9 cellular contexts compared by ENCODE assay signal in genomic region chr6:142300758-142301251, GRCh38. TPM values are rescaled to one million over a fixed set of nuclear protein-coding genes. Genes with fewer than 3 reads are reported as not detected.
DNase-seq lines count a peak whose midpoint lies in the region; ATAC-seq and TF ChIP-seq lines count a peak whose summit lies in the region.
"Had no signal": no experiment of that assay in that cellular context is flagged by ENCODE, and none has a peak within 500 bp of the region (broad histone marks: within the 10 kb centered on the region; RNA-seq: fewer than 3 reads in every experiment).

No MANE protein-coding gene starts in this region.

- dilution Hi-C loops in IMR-90 (cut with HindIII; ENCODE audit: low sequenced_read_pairs, unreplicated experiment) (no loop called here), mammary epithelial cell (cut with HindIII; ENCODE audit: low sequenced_read_pairs) (no loop called here)

- ATAC-seq in IMR-90 (ENCODE audit: low read depth) (peak; percentile 9), lung (ENCODE audit: insufficient read depth, low FRiP score) (peak; percentile 29), HG03439 (IDR thresholded peaks at IDR 0.05; ENCODE audit: unreplicated experiment) (no peak)

- peak overlapping the region; percentile 70 for H2BK5ac ChIP-seq in IMR-90 (ENCODE audit: low read depth, low read length, poor library complexity, severe bottlenecking)

- H3K4me1 ChIP-seq in A673 (ENCODE audit: insufficient read depth, low read length, poor library complexity, severe bottlenecking) (no peaks in the 10 kb centered on the region), IMR-90 (ENCODE audit: control insufficient read depth, insufficient read depth, low read length) (peaks cover 3% of the 10 kb centered on the region; the same call in 1 of the 2 replicates), mammary epithelial cell (ENCODE audit: insufficient read depth, low read length) (peaks cover 43% of the 10 kb centered on the region), lung (ENCODE audit: control insufficient read depth in 2 of 2, insufficient read depth in 2 of 2, low read length in 2 of 2) (no peaks in the 10 kb centered on the region), MM.1S (ENCODE audit: low read length) (no peaks in the 10 kb centered on the region)

- H4K8ac ChIP-seq in IMR-90 (ENCODE audit: low read depth in 2 of 2, low read length in 2 of 2): peak overlapping the region; percentile 26 to 61; a peak in 2 of 4 replicates

- CTCF ChIA-PET in A673 (lab: Charles Lee): interaction anchor here (1.2 kb wide), 1 partner anchor 174 kb away, joined by 4 read pairs; no protein-coding TSS in a partner anchor
- CTCF ChIA-PET in IMR-90 (lab: Yijun Ruan, JAX): interaction anchor here (0.8 kb wide), 1 partner anchor 86 kb away, joined by 4 read pairs; no protein-coding TSS in a partner anchor
- CTCF ChIA-PET in mammary epithelial cell (lab: Charles Lee; ENCODE audit: low non-redundant PET): interaction anchor here (0.8 kb wide), 1 partner anchor 16 kb away, joined by 3 read pairs; no protein-coding TSS in a partner anchor

- peaks cover 11 to 18% of the 10 kb centered on the region in 2 experiments; a peak in 3 of 4 replicates for H3K79me1 ChIP-seq in IMR-90 (ENCODE audit: low read depth in 1 of 2, low read length in 2 of 2)

- H3K4me2 ChIP-seq in IMR-90 (ENCODE audit: low read depth, low read length) (peak overlapping the region; percentile 70), mammary epithelial cell (ENCODE audit: insufficient read depth, low read depth, low read length) (peak overlapping the region; percentile 90), MM.1S (ENCODE audit: low read depth, low read length) (no peak overlapping the region)

- BruUV-seq in A673 (replicated peaks; lab: Mats Ljungman, UMichigan) (no TSS peak), IMR-90 (replicated peaks; lab: Mats Ljungman, UMichigan) (no TSS peak), mammary epithelial cell (replicated peaks; lab: Mats Ljungman, UMichigan) (no TSS peak)

- no peaks in the 10 kb centered on the region for H3F3A ChIP-seq in MM.1S (ENCODE audit: insufficient read depth, low read length)

- H3K36me3 ChIP-seq in A673 (ENCODE audit: insufficient read depth, low read length, poor library complexity, severe bottlenecking): no peaks in the 10 kb centered on the region
- no peaks in the 10 kb centered on the region for H3K36me3 ChIP-seq in IMR-90 (ENCODE audit: control insufficient read depth, insufficient read depth, low read length)
- no peaks in the 10 kb centered on the region for H3K36me3 ChIP-seq in mammary epithelial cell (ENCODE audit: insufficient read depth, low read length)
- H3K36me3 ChIP-seq in lung (ENCODE audit: control insufficient read depth in 2 of 2, insufficient read depth in 2 of 2, low read length in 2 of 2): no peaks in the 10 kb centered on the region
- H3K36me3 ChIP-seq in MM.1S (replicated peaks; ENCODE audit: insufficient read depth, low read length): no peaks in the 10 kb centered on the region

- no peak for TF ChIP-seq RAD21 in IMR-90 (IDR thresholded peaks at IDR 0.05; ENCODE audit: low read length)

- H3K14ac ChIP-seq in IMR-90 (replicated peaks; ENCODE audit: low read depth, low read length): peak overlapping the region; percentile 64

- in situ Hi-C loops in IMR-90 (cut with MboI; ENCODE audit: low sequenced_read_pairs): no loop called here
- in situ Hi-C loops in mammary epithelial cell (cut with MboI; ENCODE audit: low sequenced_read_pairs in 2 of 2): no loop called here

- peak overlapping the region; percentile 5; the same call in 1 of the 2 replicates for H4K5ac ChIP-seq in IMR-90 (ENCODE audit: low read depth, low read length)

- peak overlapping the region; percentile 53; the same call in 1 of the 2 replicates for H2BK20ac ChIP-seq in IMR-90 (ENCODE audit: low read depth, low read length)

- H2AFZ ChIP-seq in IMR-90 (replicated peaks; ENCODE audit: low read length, poor library complexity) (peak overlapping the region; percentile 96), mammary epithelial cell (ENCODE audit: low read depth, low read length) (peak overlapping the region; percentile 89), MM.1S (ENCODE audit: low read length) (no peak overlapping the region)

- no peaks in the 10 kb centered on the region for H3K9me2 ChIP-seq in MM.1S (replicated peaks; ENCODE audit: insufficient read depth, low read length)

- no peak for TF ChIP-seq POLR2A in IMR-90 (IDR thresholded peaks at IDR 0.05; ENCODE audit: low read depth, low read length)

- POLR2A ChIA-PET in A673 (lab: Charles Lee; ENCODE audit: low non-redundant PET): no interaction called here
- POLR2A ChIA-PET in IMR-90 (lab: Charles Lee; ENCODE audit: unreplicated experiment): interaction anchor here (0.9 kb wide), 1 partner anchor 11 kb away, joined by 18 read pairs; no protein-coding TSS in a partner anchor

- TF ChIP-seq CTCF in A673 (conservative IDR thresholded peaks at IDR 0.05; ENCODE audit: low read depth, low read length) (no peak), IMR-90 (conservative IDR thresholded peaks at IDR 0.05; ENCODE audit: low read depth, low read length) (no peak), mammary epithelial cell (conservative IDR thresholded peaks at IDR 0.05 in 1 of 2, IDR thresholded peaks at IDR 0.05 in 1 of 2; ENCODE audit: extremely low read depth in 1 of 2, insufficient read depth in 1 of 2, low read depth in 1 of 2, low read length in 2 of 2) (no peak), lung (IDR thresholded peaks at IDR 0.05; ENCODE audit: control extremely low read depth, extremely low read depth) (no peak), MM.1S (IDR thresholded peaks at IDR 0.05; ENCODE audit: low read length) (no peak)

- no CpG with 5 or more reads among the region's 6 CpGs for WGBS in IMR-90 (ENCODE audit: extremely low coverage in 2 of 2, insufficient read length in 1 of 2), 2 experiments
- WGBS in mammary epithelial cell (ENCODE audit: low coverage, missing lambda C conversion rate): 15% methylated on average over 5 of the region's 6 CpGs
- 25 to 32% methylated on average over 6 of the region's 6 CpGs for WGBS in lung, 2 donors

- H3K9ac ChIP-seq in IMR-90 (ENCODE audit: low read depth, low read length) (peak overlapping the region; percentile 71), mammary epithelial cell (ENCODE audit: insufficient read depth, low read length) (peak overlapping the region; percentile 70), MM.1S (ENCODE audit: low read length) (no peak overlapping the region)

- no peaks in the 10 kb centered on the region for H3K9me3 ChIP-seq in A673 (ENCODE audit: low read depth, low read length, poor library complexity, severe bottlenecking)
- H3K9me3 ChIP-seq in IMR-90 (ENCODE audit: control insufficient read depth, insufficient read depth, low read length): no peaks in the 10 kb centered on the region
- no peaks in the 10 kb centered on the region for H3K9me3 ChIP-seq in mammary epithelial cell (replicated peaks; ENCODE audit: insufficient read depth, low read length)
- no peaks in the 10 kb centered on the region for H3K9me3 ChIP-seq in lung (ENCODE audit: control insufficient read depth in 2 of 2, insufficient read depth in 1 of 2, low read length in 1 of 2)
- no peaks in the 10 kb centered on the region for H3K9me3 ChIP-seq in MM.1S (replicated peaks; ENCODE audit: insufficient read depth, low read length)

- H3K79me2 ChIP-seq in mammary epithelial cell (ENCODE audit: insufficient read depth, low read length): peaks cover 33% of the 10 kb centered on the region
- no peaks in the 10 kb centered on the region for H3K79me2 ChIP-seq in MM.1S (ENCODE audit: low read length)

- peak overlapping the region; percentile 22 for H2BK15ac ChIP-seq in IMR-90 (ENCODE audit: low read depth, low read length)

- H3K56ac ChIP-seq in IMR-90 (ENCODE audit: extremely low read depth, insufficient read depth, low read length): peak overlapping the region; percentile 18

- no peak overlapping the region for H3K27ac ChIP-seq in A673 (ENCODE audit: low read depth, low read length, poor library complexity, severe bottlenecking)
- peak overlapping the region; percentile 33 for H3K27ac ChIP-seq in IMR-90 (ENCODE audit: insufficient read depth, low read length)
- peak overlapping the region; percentile 78 for H3K27ac ChIP-seq in mammary epithelial cell (ENCODE audit: insufficient read depth, low read depth, low read length)
- no peak overlapping the region for H3K27ac ChIP-seq in lung (ENCODE audit: low read depth in 1 of 2, low read length in 1 of 2)
- no peak overlapping the region for H3K27ac ChIP-seq in MM.1S (ENCODE audit: low read length)

- H3K4me3 ChIP-seq in A673 (ENCODE audit: low read depth, low read length, poor library complexity, severe bottlenecking) (peak overlapping the region; percentile 68), IMR-90 (ENCODE audit: insufficient read depth, low read depth, low read length) (peak overlapping the region; percentile 70), mammary epithelial cell (replicated peaks in 1 of 3; ENCODE audit: insufficient read depth in 1 of 3, low read depth in 2 of 3, low read length in 3 of 3) (peak overlapping the region; percentile 69 to 78 (median 70)), lung (no peak overlapping the region), MM.1S (ENCODE audit: low read length) (no peak overlapping the region)
- H3K4me3 ChIP-seq: GM12878 had no signal

- H3K9me1 ChIP-seq in IMR-90 (ENCODE audit: insufficient read depth, low read length): no peaks in the 10 kb centered on the region

- H3K27me3 ChIP-seq in A673 (replicated peaks; ENCODE audit: insufficient read depth, low read depth, low read length, poor library complexity) (no peaks in the 10 kb centered on the region), IMR-90 (ENCODE audit: control insufficient read depth, insufficient read depth, low read length) (no peaks in the 10 kb centered on the region), mammary epithelial cell (ENCODE audit: insufficient read depth, low read length) (no peaks in the 10 kb centered on the region), lung (ENCODE audit: control insufficient read depth, insufficient read depth) (no peaks in the 10 kb centered on the region), MM.1S (replicated peaks; ENCODE audit: insufficient read depth, low read length) (no peaks in the 10 kb centered on the region)

- peak; percentile 7 for DNase-seq in A673 (ENCODE audit: low spot score)
- peak; percentile 71 for DNase-seq in IMR-90
- peak; percentile 91 for DNase-seq in mammary epithelial cell
- DNase-seq in lung (ENCODE audit: low spot score): peak; percentile 38
- no peak for DNase-seq in MM.1S
- no peak for DNase-seq in AML-193 (lab: John Stamatoyannopoulos, UW)
- no peak for DNase-seq in NCI-H510A (lab: John Stamatoyannopoulos, UW)

- peak overlapping the region; percentile 83 for H2BK120ac ChIP-seq in IMR-90 (ENCODE audit: low read depth, low read length)

- H4K91ac ChIP-seq in IMR-90 (ENCODE audit: insufficient read depth, low read depth, low read length): peak overlapping the region; percentile 71

- H3K18ac ChIP-seq in IMR-90 (ENCODE audit: low read depth, low read length): peak overlapping the region; percentile 17

- peak overlapping the region; percentile 48 for H2AK5ac ChIP-seq in IMR-90 (ENCODE audit: low read depth, low read length)

- peak overlapping the region; percentile 23 for H2AK9ac ChIP-seq in IMR-90 (replicated peaks; ENCODE audit: low read depth, low read length, poor library complexity)

- H4K20me1 ChIP-seq in IMR-90 (ENCODE audit: insufficient read depth, low read length) (no peaks in the 10 kb centered on the region), mammary epithelial cell (ENCODE audit: insufficient read depth, low read length) (no peaks in the 10 kb centered on the region), MM.1S (ENCODE audit: insufficient read depth, low read length) (no peaks in the 10 kb centered on the region)

- intact Hi-C loops in A673 (cut with micrococcal nuclease; ENCODE audit: unreplicated experiment) (loop anchor here (5.0 kb wide), 1 partner anchor 86 kb away; no protein-coding TSS in a partner anchor), IMR-90 (cut with micrococcal nuclease) (loop anchor here (1.0 to 5.0 kb wide), 2 partner anchors 87 to 149 kb away; no protein-coding TSS in a partner anchor), mammary epithelial cell (cut with micrococcal nuclease) (loop anchor here (2.0 kb wide), 2 partner anchors 76 to 154 kb away; partner anchors contain the start of genes NMBR and VTA1)

- H3K23ac ChIP-seq in IMR-90 (ENCODE audit: low read depth, low read length): peak overlapping the region; percentile 85

- peak overlapping the region; percentile 82 for H3K4ac ChIP-seq in IMR-90 (ENCODE audit: low read depth, low read length)

RNA-seq across cellular contexts. Expression of gene ADGRG6, which starts 1.0 kb away (rescaled TPM):
- total RNA-seq in A673 (2021) (0.46 and 0.49 TPM in 2 replicates), IMR-90 (2012; rRNA removed) (20.3 and 22.5 TPM in 2 replicates), mammary epithelial cell (10 to 100 TPM; 23.5 to 28.5 TPM), lung (100 to 1,000 TPM in 1 of 2 donors, 10 to 100 TPM in 1; 18.4 to 177 TPM)
- polyA plus RNA-seq in IMR-90 (2012; rRNA removed) (8.1 and 10.0 TPM in 2 replicates), mammary epithelial cell (18.4 TPM), lung (1 to 10 TPM; 6.4 to 7.4 TPM)
- polyA plus RNA-seq in IMR-90 (2012; cell fraction: cytosol; rRNA removed): 2.0 and 2.2 TPM in 2 replicates
- polyA plus RNA-seq in IMR-90 (2012; cell fraction: nucleus; rRNA removed; ENCODE audit: low replicate concordance): 3.2 and 16.3 TPM in 2 replicates
- 56.3 TPM for polyA minus RNA-seq in mammary epithelial cell

Comparison
In these comparisons a context has a peak if more than half of its experiments do, and no peak if none do; other contexts are left out.
1. DNase-seq: peak in A673 (single experiment), IMR-90 (single experiment), mammary epithelial cell (single experiment) and lung (single experiment); none in MM.1S (single experiment), AML-193 (0 of 2) and NCI-H510A (single experiment).
2. H3K27ac ChIP-seq: peak in IMR-90 (single experiment) and mammary epithelial cell (single experiment); none in A673 (single experiment), lung (0 of 2) and MM.1S (single experiment).
3. H3K4me3 ChIP-seq: peak in A673 (single experiment), IMR-90 (single experiment) and mammary epithelial cell (3 of 3); none in lung (single experiment) and MM.1S (single experiment).
4. RNA of gene ADGRG6, which starts 1.0 kb away (total RNA-seq): 18.4 to 177 TPM in lung, 23.5 to 28.5 TPM in mammary epithelial cell and 20.3 to 22.5 TPM in IMR-90; 0.46 to 0.49 TPM in A673; every median in the first group is over 10 times any median in the second.